Comparison of ENCODE assay signal across 28 cellular contexts in the genomic region with DNA sequence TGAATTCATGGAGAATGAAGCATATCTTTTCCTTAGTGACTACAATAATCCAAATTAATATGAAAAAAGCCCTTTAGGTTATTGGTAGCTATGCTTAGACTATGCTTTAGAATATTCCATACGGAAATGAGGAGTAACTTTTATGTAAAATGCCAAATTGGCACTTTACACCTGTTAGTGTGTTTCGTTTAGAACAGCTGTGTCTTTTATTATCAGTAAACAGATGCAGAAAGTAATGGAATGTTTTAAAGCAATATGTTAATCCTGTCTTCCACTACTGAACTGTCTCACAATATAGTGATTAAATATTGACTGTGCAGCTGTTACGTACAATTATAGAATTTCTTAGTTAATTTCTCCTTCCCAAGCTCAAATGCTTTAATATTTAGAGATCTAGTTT.
"Had no signal": no experiment of that assay in that cellular context is flagged by ENCODE, and none has a peak within 500 bp of the region (broad histone marks: within the 10 kb centered on the region; RNA-seq: fewer than 3 reads in every experiment).

No MANE protein-coding gene starts in this region.

- H3K4me3 Mint-ChIP-seq: mesothelial cell of epicardium; naive thymus-derived CD8-positive, alpha-beta T cell; nephron; neural crest cell; stimulated activated memory B cell treated with anti-CD40 and anti-IgM and Interleukin-4, amounts not matched to agents 10 μg/mL and 1 μg/mL and 100 μg/mL, for 72 hours; stimulated activated naive CD8-positive, alpha-beta T cell treated with anti-CD3 and anti-CD28 coated beads, Interleukin-15, amount 100 ng/mL, for 72 hours; type B pancreatic cell had no signal

- FAIRE-seq: pancreas had no signal

- H3K36me3 Mint-ChIP-seq: mesothelial cell of epicardium; naive thymus-derived CD8-positive, alpha-beta T cell; stimulated activated memory B cell treated with anti-CD40 and anti-IgM and Interleukin-4, amounts not matched to agents 10 μg/mL and 1 μg/mL and 100 μg/mL, for 72 hours; type B pancreatic cell had no signal

- H3K9me3 ChIP-seq: left ventricle myocardium inferior, pancreas, prostate gland, tibial nerve, uterus had no signal

- DNase-seq: islet precursor cell; left ventricle myocardium inferior; mesendoderm; naive thymus-derived CD8-positive, alpha-beta T cell; nucleus accumbens; pancreas; posterior cingulate gyrus; retina; right cardiac atrium; sigmoid colon; stimulated activated CD4-positive, alpha-beta T cell treated with anti-CD3 and anti-CD28 coated beads, Interleukin-1b, Interleukin-23, amount 100 ng/mL, for 48 hours; stimulated activated CD4-positive, alpha-beta T cell treated with anti-CD3 and anti-CD28 coated beads, Interleukin-2, amount 100 ng/mL, for 48 hours; stimulated activated CD4-positive, alpha-beta T cell treated with anti-CD3 and anti-CD28 coated beads, Interleukin-4, amount 100 ng/mL, for 4 hours; stimulated activated CD8-positive, alpha-beta memory T cell treated with anti-CD3 and anti-CD28 coated beads, Interleukin-4, amount 100 ng/mL, for 48 hours; stimulated activated naive CD4-positive, alpha-beta T cell treated with Interleukin-2 at 50 U/mL for 16 hours; stimulated activated naive CD8-positive, alpha-beta T cell treated with anti-CD3 and anti-CD28 coated beads, Interleukin-15, amount 100 ng/mL, for 72 hours; substantia nigra; uterus had no signal

- H3K27ac ChIP-seq: hepatocyte, left ventricle myocardium inferior, pancreas, prostate gland, sigmoid colon, tibial nerve, uterus had no signal

- H3K27me3 Mint-ChIP-seq: type B pancreatic cell had no signal

- H3K4me2 ChIP-seq: hepatocyte, smooth muscle cell had no signal

- H3K27me3 ChIP-seq: hepatocyte, pancreas, sigmoid colon, tibial nerve, uterus had no signal

- H3K27ac Mint-ChIP-seq: mesothelial cell of epicardium; naive thymus-derived CD8-positive, alpha-beta T cell; nephron; stimulated activated memory B cell treated with anti-CD40 and anti-IgM and Interleukin-4, amounts not matched to agents 10 μg/mL and 1 μg/mL and 100 μg/mL, for 72 hours; stimulated activated naive CD8-positive, alpha-beta T cell treated with anti-CD3 and anti-CD28 coated beads, Interleukin-15, amount 100 ng/mL, for 72 hours; type B pancreatic cell had no signal

- H3K4me1 ChIP-seq: left ventricle myocardium inferior, pancreas, prostate gland, sigmoid colon, tibial nerve, uterus had no signal

- H3K36me3 ChIP-seq: left ventricle myocardium inferior, pancreas, prostate gland, sigmoid colon, tibial nerve, uterus had no signal

- ATAC-seq: naive thymus-derived CD8-positive, alpha-beta T cell; pancreas; right cardiac atrium; stimulated activated memory B cell treated with anti-CD40 and anti-IgM and Interleukin-4, amounts not matched to agents 10 μg/mL and 1 μg/mL and 100 μg/mL, for 72 hours; stimulated activated naive CD8-positive, alpha-beta T cell treated with anti-CD3 and anti-CD28 coated beads, Interleukin-15, amount 100 ng/mL, for 72 hours had no signal

- H3K79me2 ChIP-seq: hepatocyte had no signal

- H2AFZ ChIP-seq: hepatocyte had no signal

- H3K4me3 ChIP-seq: hepatocyte, left ventricle myocardium inferior, lung, pancreas, prostate gland, sigmoid colon, smooth muscle cell, tibial nerve, uterus had no signal

- H3K4me1 Mint-ChIP-seq: mesothelial cell of epicardium; naive thymus-derived CD8-positive, alpha-beta T cell; neural crest cell; stimulated activated memory B cell treated with anti-CD40 and anti-IgM and Interleukin-4, amounts not matched to agents 10 μg/mL and 1 μg/mL and 100 μg/mL, for 72 hours; stimulated activated naive CD8-positive, alpha-beta T cell treated with anti-CD3 and anti-CD28 coated beads, Interleukin-15, amount 100 ng/mL, for 72 hours had no signal
